In the genomic region with DNA sequence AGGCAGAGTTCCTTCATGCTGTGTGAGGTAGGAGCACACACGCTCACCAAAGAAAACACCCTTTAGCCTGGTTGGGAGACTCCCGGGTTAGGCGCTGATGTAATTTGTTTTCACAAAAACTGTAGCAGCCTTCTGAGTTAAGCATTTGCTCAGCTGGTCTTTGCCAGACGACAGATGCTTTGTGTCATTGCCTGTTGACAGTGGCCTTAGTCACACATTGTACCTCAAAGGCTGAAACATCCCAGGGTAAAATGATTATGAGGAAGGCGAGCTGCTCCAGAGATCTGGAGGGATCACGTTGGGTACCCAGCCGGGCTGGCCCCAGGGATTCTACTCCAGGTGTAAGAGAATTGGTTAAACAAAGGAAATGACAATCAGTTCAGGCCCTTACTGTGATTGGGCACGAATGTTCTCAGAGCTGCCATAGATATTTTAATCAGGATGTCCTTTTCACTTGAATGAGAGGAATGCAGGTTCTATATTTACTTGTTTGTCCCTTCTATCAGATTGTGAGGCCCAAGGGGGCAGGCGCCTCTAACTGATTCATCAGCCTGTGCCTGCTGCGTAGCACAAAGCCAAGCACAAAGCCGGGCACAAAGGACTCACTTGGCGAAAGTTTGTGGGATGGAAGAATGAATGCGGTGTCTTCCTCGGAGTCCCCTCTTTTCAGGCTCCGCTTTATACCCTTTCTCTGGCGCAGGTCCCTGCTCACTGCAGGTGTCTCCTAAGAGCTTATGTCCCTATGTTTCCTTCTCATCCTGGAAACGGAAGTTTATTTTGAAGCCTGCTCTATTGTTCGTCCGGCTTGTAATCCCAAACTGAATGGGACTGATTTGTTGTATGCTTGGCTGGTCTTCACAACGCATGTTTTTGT, we compare ENCODE assay signal across 9 cellular contexts. TPM values are rescaled to one million over a fixed set of nuclear protein-coding genes. Genes with fewer than 3 reads are reported as not detected.
DNase-seq lines count a peak whose midpoint lies in the region; ATAC-seq and TF ChIP-seq lines count a peak whose summit lies in the region.
"Had no signal": no experiment of that assay in that cellular context is flagged by ENCODE, and none has a peak within 500 bp of the region (broad histone marks: within the 10 kb centered on the region; RNA-seq: fewer than 3 reads in every experiment).

No MANE protein-coding gene starts in this region.

- H3K9me3 ChIP-seq in A673 (ENCODE audit: low read depth, low read length, poor library complexity, severe bottlenecking) (no peaks in the 10 kb centered on the region), liver (ENCODE audit: control insufficient read depth in 4 of 4, low read length in 3 of 4) (no peaks in the 10 kb centered on the region)

- CTCF ChIA-PET in A673 (lab: Charles Lee), result no interaction called here

- no peak overlapping the region for H3K27ac ChIP-seq in A673 (ENCODE audit: low read depth, low read length, poor library complexity, severe bottlenecking)
- H3K27ac ChIP-seq in liver (ENCODE audit: low read depth in 1 of 2, low read length in 2 of 2), result peak overlapping the region; percentile 88 to 90
- H3K27ac ChIP-seq: BLaER1 treated with 17β-estradiol and CSF1 and Interleukin-3, amounts not matched to agents 10 nM and 100 nM had no signal

- peak in 1 of 2 donors; percentile 56 for TF ChIP-seq RAD21 in liver (IDR thresholded peaks at IDR 0.05)

- 57% methylated on average over 20 of the region's 20 CpGs for WGBS in liver

- H3K27me3 ChIP-seq in A673 (replicated peaks; ENCODE audit: insufficient read depth, low read depth, low read length, poor library complexity) (no peaks in the 10 kb centered on the region), liver (ENCODE audit: control insufficient read depth in 4 of 4, insufficient read depth in 4 of 4, low read length in 3 of 4) (no peaks in the 10 kb centered on the region)
- H3K27me3 ChIP-seq: BLaER1 treated with 17β-estradiol and CSF1 and Interleukin-3, amounts not matched to agents 10 nM and 100 nM had no signal

- TF ChIP-seq CTCF in A673 (conservative IDR thresholded peaks at IDR 0.05; ENCODE audit: low read depth, low read length) (no peak), liver (IDR thresholded peaks at IDR 0.05; ENCODE audit: low read depth, low read length, missing input control) (no peak)

- POLR2A ChIA-PET in A673 (lab: Charles Lee; ENCODE audit: low non-redundant PET), result no interaction called here

- no TSS peak for BruUV-seq in A673 (replicated peaks; lab: Mats Ljungman, UMichigan)

- H3K9ac ChIP-seq in liver (ENCODE audit: low read depth in 1 of 2, low read length in 2 of 2), result peak overlapping the region; percentile 17 to 72
- H3K9ac ChIP-seq: BLaER1 treated with 17β-estradiol and CSF1 and Interleukin-3, amounts not matched to agents 10 nM and 100 nM had no signal

- H3K4me3 ChIP-seq in A673 (ENCODE audit: low read depth, low read length, poor library complexity, severe bottlenecking), result no peak overlapping the region
- peak overlapping the region in 1 of 3 donors; percentile 3 for H3K4me3 ChIP-seq in liver (ENCODE audit: low read depth in 1 of 3, low read length in 3 of 3)
- H3K4me3 ChIP-seq: BLaER1 treated with 17β-estradiol and CSF1 and Interleukin-3, amounts not matched to agents 10 nM and 100 nM had no signal

- peak; percentile 64 for DNase-seq in A673 (ENCODE audit: low spot score)
- peak; percentile 69 to 78 for DNase-seq in NCI-H1930 (lab: John Stamatoyannopoulos, UW)
- peak; percentile 88 for DNase-seq in dedifferentiated amniotic fluid mesenchymal stem cell (ENCODE audit: extremely low spot score)
- DNase-seq in superior temporal gyrus (ENCODE audit: extremely low spot score), result no peak
- DNase-seq in NOMO-1 treated with DMSO at 0.1 percent for 48 hours (lab: John Stamatoyannopoulos, UW; ENCODE audit: unreplicated experiment), result no peak

- intact Hi-C loops in A673 (cut with micrococcal nuclease; ENCODE audit: unreplicated experiment), result no loop called here

- ATAC-seq in GM18520 (IDR thresholded peaks at IDR 0.05; ENCODE audit: unreplicated experiment) (no peak), HG02642 (IDR thresholded peaks at IDR 0.05; ENCODE audit: poor library complexity, unreplicated experiment) (no peak)

- H3K4me1 ChIP-seq in A673 (ENCODE audit: insufficient read depth, low read length, poor library complexity, severe bottlenecking), result peaks cover 14% of the 10 kb centered on the region
- peaks cover 3 to 13% (median 8%) of the 10 kb centered on the region in 4 donors for H3K4me1 ChIP-seq in liver (ENCODE audit: control insufficient read depth in 4 of 4, insufficient read depth in 4 of 4, low read length in 3 of 4)

- no peaks in the 10 kb centered on the region for H3K36me3 ChIP-seq in A673 (ENCODE audit: insufficient read depth, low read length, poor library complexity, severe bottlenecking)
- H3K36me3 ChIP-seq in liver (ENCODE audit: control insufficient read depth in 4 of 4, insufficient read depth in 3 of 4, low read depth in 1 of 4, low read length in 3 of 4), result no peaks in the 10 kb centered on the region
- H3K36me3 ChIP-seq: BLaER1 treated with 17β-estradiol and CSF1 and Interleukin-3, amounts not matched to agents 10 nM and 100 nM had no signal

TF ChIP-seq in liver, 16 proteins besides CTCF, POLR2A, EP300 and RAD21:
- TF ChIP-seq JUND (IDR thresholded peaks at IDR 0.05) (peak; percentile 91 to 95), SP1 (IDR thresholded peaks at IDR 0.05) (peak; percentile 90), RXRA (IDR thresholded peaks at IDR 0.05) (peak; percentile 86 to 87), REST (IDR thresholded peaks at IDR 0.05) (peak; percentile 53), ZBTB33 (IDR thresholded peaks at IDR 0.05) (no peak), HNF4A (conservative IDR thresholded peaks at IDR 0.05) (peak; percentile 55 to 65), YY1 (IDR thresholded peaks at IDR 0.05) (peak; percentile 59), FOXA2 (IDR thresholded peaks at IDR 0.05) (peak; percentile 84), GABPA (IDR thresholded peaks at IDR 0.05 in 1 of 2, conservative IDR thresholded peaks at IDR 0.05 in 1 of 2) (peak in 1 of 2 donors; percentile 54), ATF3 (IDR thresholded peaks at IDR 0.05) (peak; percentile 84), FOXA1 (IDR thresholded peaks at IDR 0.05) (peak; percentile 76), TAF1 (conservative IDR thresholded peaks at IDR 0.05) (peak; percentile 64), EGR1 (IDR thresholded peaks at IDR 0.05; ENCODE audit: low read depth in 2 of 2) (peak in 1 of 2 donors; percentile 38), HNF4G (IDR thresholded peaks at IDR 0.05) (no peak), NR2F2 (IDR thresholded peaks at IDR 0.05) (peak; percentile 68)
- TF ChIP-seq, protein P1, sequence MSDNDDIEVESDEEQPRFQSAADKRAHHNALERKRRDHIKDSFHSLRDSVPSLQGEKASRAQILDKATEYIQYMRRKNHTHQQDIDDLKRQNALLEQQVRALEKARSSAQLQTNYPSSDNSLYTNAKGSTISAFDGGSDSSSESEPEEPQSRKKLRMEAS (IDR thresholded peaks at IDR 0.05), result peak; percentile 73

RNA-seq across cellular contexts. Expression of gene ADM, which starts 47.1 kb away (rescaled TPM):
- 2.3 and 3.8 TPM in 2 replicates for total RNA-seq in A673 (2021)
- 10 to 100 TPM; 12.8 to 32.6 TPM for total RNA-seq in liver
- 10 to 100 TPM in 1 of 2 donors, 1 to 10 TPM in 1; 9.7 to 33.1 TPM for polyA plus RNA-seq in liver

RNA-seq across cellular contexts. Expression of gene SBF2, which starts 58.0 kb away (rescaled TPM):
- 24.7 and 31.8 TPM in 2 replicates for total RNA-seq in A673 (2021)
- 10 to 100 TPM; 16.7 to 31.3 TPM for total RNA-seq in liver
- 10 to 100 TPM in 1 of 2 donors, 1 to 10 TPM in 1; 7.5 to 12.7 TPM for polyA plus RNA-seq in liver

Comparison
In these comparisons a context has a peak if more than half of its experiments do, and no peak if none do; other contexts are left out.
1. DNase-seq: peak in A673 (single experiment), NCI-H1930 (2 of 2) and dedifferentiated amniotic fluid mesenchymal stem cell (single experiment); none in superior temporal gyrus (single experiment) and NOMO-1 treated with DMSO at 0.1 percent for 48 hours (single experiment).